ENCODE assay signal across 25 cellular contexts in the genomic region with DNA sequence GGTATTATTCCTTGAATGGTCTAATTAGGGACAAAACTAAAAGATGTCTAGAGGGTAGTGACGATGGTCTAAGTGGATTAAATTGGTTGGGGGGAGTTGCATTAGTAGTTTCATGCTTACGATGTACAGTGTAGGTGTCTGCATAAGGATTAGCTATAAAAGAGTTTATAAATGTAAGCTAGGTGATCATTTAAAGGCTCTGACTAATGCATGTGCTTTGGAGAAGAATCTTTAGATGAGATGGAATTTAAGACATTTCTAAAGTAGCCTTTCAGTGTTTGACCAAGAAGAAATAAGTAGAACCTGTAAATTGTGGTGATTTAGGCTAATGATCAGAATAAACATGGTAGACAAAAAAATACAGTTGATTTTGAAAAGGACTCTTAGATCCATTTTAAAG. TPM values are rescaled to one million over a fixed set of nuclear protein-coding genes. Genes with fewer than 3 reads are reported as not detected.
DNase-seq lines count a peak whose midpoint lies in the region; ATAC-seq, FAIRE-seq and TF ChIP-seq lines count a peak whose summit lies in the region.
"Had no signal": no experiment of that assay in that cellular context is flagged by ENCODE, and none has a peak within 500 bp of the region (broad histone marks: within the 10 kb centered on the region; RNA-seq: fewer than 3 reads in every experiment).

No MANE protein-coding gene starts in this region.

- H3K9me3 ChIP-seq in K562 (replicated peaks; ENCODE audit: control insufficient read depth, insufficient read depth, low read depth, low read length) = no peaks in the 10 kb centered on the region
- H3K9me3 ChIP-seq: BE2C, BLaER1 had no signal

- H4K20me1 ChIP-seq in K562 (replicated peaks; ENCODE audit: control insufficient read depth, insufficient read depth, low read length) = no peaks in the 10 kb centered on the region
- H4K20me1 ChIP-seq: BLaER1 had no signal

- no peak overlapping the region for H3K4me2 ChIP-seq in K562 (ENCODE audit: insufficient read depth, low read length)
- H3K4me2 ChIP-seq: BLaER1 had no signal

- FAIRE-seq in G401.6 (lab: Jason Lieb, UNC) (peak; percentile 71), H54 (lab: Jason Lieb, UNC) (peak; percentile 48), K562 (lab: Jason Lieb, UNC) (no peak)
- FAIRE-seq: A204.1, GM12891, GM19239 had no signal

- CTCF ChIA-PET in K562 (lab: Yijun Ruan, JAX; ENCODE audit: low intra/inter-chr PET ratio) = no interaction called here

- BruUV-seq in K562 (replicated peaks; lab: Mats Ljungman, UMichigan) = no TSS peak

- TF ChIP-seq CTCF in K562 (IDR thresholded peaks at IDR 0.05 in 2 of 3, conservative IDR thresholded peaks at IDR 0.05 in 1 of 3; ENCODE audit: insufficient read depth in 2 of 3, low read depth in 1 of 3, low read length in 3 of 3) = no peak

- no peak overlapping the region for H3K4me3 ChIP-seq in K562
- H3K4me3 ChIP-seq: BLaER1 had no signal

- TF ChIP-seq POLR2A in H54 (IDR thresholded peaks at IDR 0.05; ENCODE audit: low read depth, low read length) (no peak), K562 (conservative IDR thresholded peaks at IDR 0.05) (no peak)

- H2AFZ ChIP-seq in K562 (ENCODE audit: low read depth, low read length) = no peak overlapping the region

- ATAC-seq in K562 = no peak
- no peak for ATAC-seq in GM21576 (IDR thresholded peaks at IDR 0.05; ENCODE audit: unreplicated experiment)

- no peaks in the 10 kb centered on the region for H3K36me3 ChIP-seq in K562 (ENCODE audit: control insufficient read depth, insufficient read depth, low read length)
- H3K36me3 ChIP-seq: BLaER1 had no signal

- in situ Hi-C loops in K562 (cut with MboI) = no loop called here

- TF ChIP-seq RAD21 in K562 (CRISPR knock-in tag; conservative IDR thresholded peaks at IDR 0.05 in 1 of 2, IDR thresholded peaks at IDR 0.05 in 1 of 2) = no peak

- H3K4me1 ChIP-seq in K562 (replicated peaks in 1 of 2; ENCODE audit: control insufficient read depth in 2 of 2, insufficient read depth in 2 of 2, low read length in 2 of 2) = no peaks in the 10 kb centered on the region
- H3K4me1 ChIP-seq: BLaER1 had no signal

- intact Hi-C loops in K562 (cut with micrococcal nuclease) = no loop called here

- H3K27me3 ChIP-seq in K562 (ENCODE audit: control insufficient read depth in 2 of 2, insufficient read depth in 2 of 2, low read length in 2 of 2) = no peaks in the 10 kb centered on the region; a peak in 1 of 5 replicates
- H3K27me3 ChIP-seq: BE2C, BLaER1 had no signal

- no peak overlapping the region for H3K9ac ChIP-seq in K562 (ENCODE audit: insufficient read depth in 1 of 2, low read depth in 2 of 2, low read length in 2 of 2)
- H3K9ac ChIP-seq: BLaER1 had no signal

- DNase-seq in H54 (ENCODE audit: insufficient read length, low spot score) (no peak), K562 (ENCODE audit: extremely low read depth in 1 of 4, low spot score in 3 of 4) (no peak), dermis blood vessel endothelial cell (no peak)
- DNase-seq: 8988T; ACHN; BE2C; C1 segment of cervical spinal cord; CD4-positive, alpha-beta memory T cell; CD4-positive, CD25-positive, alpha-beta regulatory T cell; CD8-positive, alpha-beta memory T cell; COR-L47; DMS 273 treated with DMSO at 0.1 percent for 48 hours; DMS153; DMS53; DMS79; DND-41; EL; GF-D8 had no signal

- H3K27ac ChIP-seq in K562 (ENCODE audit: extremely low read depth, low read depth, low read length) = no peak overlapping the region
- H3K27ac ChIP-seq: BLaER1 had no signal

- 2% methylated on average over 2 of the region's 2 CpGs for WGBS in K562 (ENCODE audit: insufficient coverage, low coverage, missing lambda C conversion rate)

- H3K79me2 ChIP-seq in K562 (ENCODE audit: control insufficient read depth, insufficient read depth, low read length) = no peaks in the 10 kb centered on the region

- POLR2A ChIA-PET in K562 (lab: Yijun Ruan, JAX) = no interaction called here

- H3K9me1 ChIP-seq in K562 (ENCODE audit: control insufficient read depth, insufficient read depth, low read length) = no peaks in the 10 kb centered on the region

- no peak for TF ChIP-seq EP300 in K562 (IDR thresholded peaks at IDR 0.05; ENCODE audit: low read length)

TF ChIP-seq in K562, 482 proteins besides CTCF, POLR2A, EP300 and RAD21:
- TF ChIP-seq CREB1 (IDR thresholded peaks at IDR 0.05) = no peak
- no peak for TF ChIP-seq CREB1 (CRISPR knock-in tag; IDR thresholded peaks at IDR 0.05)
- no peak for TF ChIP-seq SNIP1 (IDR thresholded peaks at IDR 0.05; ENCODE audit: low read depth)
- no peak for TF ChIP-seq PYGO2 (tag; IDR thresholded peaks at IDR 0.05)
- no peak for TF ChIP-seq ETV6 (IDR thresholded peaks at IDR 0.05; ENCODE audit: borderline replicate concordance in 1 of 2, low read depth in 2 of 2, low read length in 1 of 2)
- no peak for TF ChIP-seq ETV6 (CRISPR knock-in tag; IDR thresholded peaks at IDR 0.05; ENCODE audit: borderline replicate concordance)
- TF ChIP-seq XRCC4 (IDR thresholded peaks at IDR 0.05; ENCODE audit: extremely low read depth, insufficient read depth, insufficient read length) = no peak
- TF ChIP-seq ZNF239 (CRISPR knock-in tag; IDR thresholded peaks at IDR 0.05) = peak; percentile 52; the same call in 1 of the 2 replicates
- no peak for TF ChIP-seq PCBP2 (IDR thresholded peaks at IDR 0.05; ENCODE audit: low read depth, low read length, poor library complexity, severe bottlenecking)

RNA-seq across cellular contexts. Expression of a gene that starts 7.4 kb away (rescaled TPM):
- total RNA-seq in K562 (2011; cell fraction: chromatin; rRNA removed; ENCODE audit: low replicate concordance) = not detected in 2 replicates
- not detected in 2 replicates for total RNA-seq in K562 (2011; cell fraction: nucleolus; rRNA removed)
- total RNA-seq in K562 (2011; cell fraction: nucleoplasm; rRNA removed) = 0.23 TPM in 1 of 2 replicates, not detected in the other
- not detected in 2 replicates for total RNA-seq in K562 (2014; rRNA removed)
- 0.03 TPM in 1 of 2 replicates, not detected in the other for total RNA-seq in K562 (2014; rRNA removed; fragmentation: Illumina TruSeq; extraction: Trizol)
- total RNA-seq in K562 (2015; rRNA removed; fragmentation: Illumina TruSeq; extraction: Trizol) = not detected in 2 replicates
- 0.07 TPM in 1 of 2 replicates, not detected in the other for total RNA-seq in K562 (2021)
- polyA plus RNA-seq in K562 (2011; rRNA removed) = 0.04 TPM in 1 of 2 replicates, not detected in the other
- not detected in 2 replicates for polyA plus RNA-seq in K562 (2011; cell fraction: cytosol; rRNA removed)
- polyA plus RNA-seq in K562 (2011; cell fraction: nucleus; rRNA removed) = not detected in 2 replicates
- 0.01 TPM in 2 replicates for polyA plus RNA-seq in K562 (2012)
- not detected in 2 replicates for polyA plus RNA-seq in K562 (2014; fragmentation: Illumina TruSeq; extraction: Trizol)
- not detected for polyA plus RNA-seq in K562 (2014; fragmentation: Nextera tagmentation; extraction: Ambion mirVana)
- polyA plus RNA-seq in K562 (2014; rRNA removed) = 0.01 TPM in 1 of 2 replicates, not detected in the other
- not detected in 2 replicates for polyA minus RNA-seq in K562 (2011; rRNA and poly(A)+ RNA removed)
- not detected in 2 replicates for polyA minus RNA-seq in K562 (2011; cell fraction: cytosol; rRNA and poly(A)+ RNA removed)
- not detected in 2 replicates for polyA minus RNA-seq in K562 (2011; cell fraction: nucleus; rRNA and poly(A)+ RNA removed)
- 0.09 and 0.17 TPM in 2 replicates for total RNA-seq in dermis blood vessel endothelial cell
- total RNA-seq: CD4-positive, alpha-beta memory T cell; CD4-positive, CD25-positive, alpha-beta regulatory T cell; CD8-positive, alpha-beta memory T cell had no signal
- polyA plus RNA-seq: CD14-positive monocyte; CD4-positive, alpha-beta memory T cell; CD4-positive, CD25-positive, alpha-beta regulatory T cell; CD8-positive, alpha-beta memory T cell had no signal
